In the genomic region with DNA sequence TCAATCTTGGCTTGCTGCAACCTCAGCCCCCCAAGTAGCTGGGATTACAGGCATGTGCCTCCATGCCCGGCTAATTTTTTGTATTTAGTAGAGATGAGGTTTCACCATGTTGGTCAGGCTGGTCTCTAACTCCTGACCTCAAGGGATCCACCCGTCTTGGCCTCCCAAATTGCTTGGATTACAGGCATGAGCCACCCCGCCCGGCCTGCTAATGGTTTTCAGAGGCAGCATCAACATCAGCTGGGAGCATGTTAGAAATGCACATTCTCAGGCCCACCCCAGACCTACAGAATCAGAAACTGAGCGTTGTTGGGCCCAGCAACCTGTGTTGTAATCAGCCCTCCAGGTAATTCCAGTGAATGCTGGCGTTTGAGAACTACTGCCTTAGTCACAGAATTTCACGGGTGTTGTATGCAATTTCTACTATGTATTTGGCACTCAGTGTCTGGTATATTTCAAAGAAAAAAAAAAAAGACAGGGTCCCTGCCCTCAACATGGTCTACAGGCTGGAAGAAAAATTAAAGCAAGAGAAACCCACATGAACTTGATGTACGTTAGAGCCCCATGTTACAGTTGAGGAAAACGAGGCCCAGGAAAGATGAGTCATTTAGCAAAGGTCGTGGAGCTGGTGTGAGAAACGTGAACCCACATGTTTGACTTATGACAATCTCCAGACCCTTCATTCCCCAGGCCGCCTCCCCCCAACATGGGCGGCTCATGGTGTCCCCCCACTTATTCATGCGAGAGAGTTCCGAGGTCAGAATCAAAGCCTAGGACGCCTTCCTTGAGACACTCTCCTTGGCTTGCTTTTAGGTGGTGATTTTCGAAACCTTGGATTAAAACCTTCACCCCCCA, we compare ENCODE assay signal across 22 cellular contexts. TPM values are rescaled to one million over a fixed set of nuclear protein-coding genes. Genes with fewer than 3 reads are reported as not detected.
A peak's percentile ranks its signal among the peaks of the same experiment; 100 is the strongest.
DNase-seq lines count a peak whose midpoint lies in the region; ATAC-seq and TF ChIP-seq lines count a peak whose summit lies in the region.
"Had no signal": no experiment of that assay in that cellular context is flagged by ENCODE, and none has a peak within 500 bp of the region (broad histone marks: within the 10 kb centered on the region; RNA-seq: fewer than 3 reads in every experiment).

No MANE protein-coding gene starts in this region.

- peak overlapping the region; percentile 79 for H3K27ac ChIP-seq in C4-2B
- H3K27ac ChIP-seq in brain microvascular endothelial cell: no peak overlapping the region
- H3K27ac ChIP-seq: BLaER1, HL-60, SK-N-MC had no signal

- POLR2A ChIA-PET in activated CD4-positive, alpha-beta T cell treated with anti-CD3 and anti-CD28 coated beads, Interleukin-2, amount 10 ng/mL, durations not matched to agents 7 days and 5 days (lab: Charles Lee): no interaction called here

- 0 out of 2 replicates have a peak overlapping the region, but pooled peaks have one; percentile 18 for H3K27ac Mint-ChIP-seq in HFFc6
- no peak overlapping the region for H3K27ac Mint-ChIP-seq in activated CD4-positive, alpha-beta T cell treated with anti-CD3 and anti-CD28 coated beads, Interleukin-2, amount 10 ng/mL, durations not matched to agents 7 days and 5 days
- H3K27ac Mint-ChIP-seq: CD8-positive, alpha-beta T cell; IgD-negative memory B cell had no signal

- no peaks in the 10 kb centered on the region for H3K27me3 ChIP-seq in brain microvascular endothelial cell (replicated peaks)
- H3K27me3 ChIP-seq: BLaER1, Peyer's patch had no signal

- no peaks in the 10 kb centered on the region for H3K36me3 ChIP-seq in brain microvascular endothelial cell (replicated peaks)
- H3K36me3 ChIP-seq: BLaER1, Peyer's patch had no signal

- no peak overlapping the region for H3K4me3 Mint-ChIP-seq in HFFc6
- no peak overlapping the region for H3K4me3 Mint-ChIP-seq in activated CD4-positive, alpha-beta T cell treated with anti-CD3 and anti-CD28 coated beads, Interleukin-2, amount 10 ng/mL, durations not matched to agents 7 days and 5 days
- H3K4me3 Mint-ChIP-seq: CD8-positive, alpha-beta T cell; IgD-negative memory B cell had no signal

- H3K36me3 Mint-ChIP-seq in HFFc6 (ENCODE audit: low read depth): peaks cover 95% of the 10 kb centered on the region
- no peaks in the 10 kb centered on the region for H3K36me3 Mint-ChIP-seq in activated CD4-positive, alpha-beta T cell treated with anti-CD3 and anti-CD28 coated beads, Interleukin-2, amount 10 ng/mL, durations not matched to agents 7 days and 5 days (ENCODE audit: low read depth)
- H3K36me3 Mint-ChIP-seq: CD8-positive, alpha-beta T cell had no signal

- TF ChIP-seq CTCF in C4-2B (conservative IDR thresholded peaks at IDR 0.05): no peak
- TF ChIP-seq CTCF in HFFc6 (IDR thresholded peaks at IDR 0.05): no peak
- no peak for TF ChIP-seq CTCF in brain microvascular endothelial cell (IDR thresholded peaks at IDR 0.05; ENCODE audit: low read depth, low read length, missing control alignments)

- no peak overlapping the region for H3K4me3 ChIP-seq in brain microvascular endothelial cell (ENCODE audit: low read depth, low read length)
- H3K4me3 ChIP-seq: A549, BLaER1, Peyer's patch, SK-N-MC had no signal

- in situ Hi-C loops in brain microvascular endothelial cell (cut with HindIII; ENCODE audit: low pct_ligation_motif_present, low sequenced_read_pairs): no loop called here

- no peak for ATAC-seq in GM19452 (IDR thresholded peaks at IDR 0.05; ENCODE audit: unreplicated experiment)
- ATAC-seq: A549; CD8-positive, alpha-beta T cell; Right ventricle myocardium inferior had no signal

- peaks cover 94% of the 10 kb centered on the region for H3K4me1 Mint-ChIP-seq in HFFc6 (ENCODE audit: low read depth)
- H3K4me1 Mint-ChIP-seq in activated CD4-positive, alpha-beta T cell treated with anti-CD3 and anti-CD28 coated beads, Interleukin-2, amount 10 ng/mL, durations not matched to agents 7 days and 5 days: no peaks in the 10 kb centered on the region
- H3K4me1 Mint-ChIP-seq: IgD-negative memory B cell had no signal

- CTCF ChIA-PET in activated CD4-positive, alpha-beta T cell treated with anti-CD3 and anti-CD28 coated beads, Interleukin-2, amount 10 ng/mL, durations not matched to agents 7 days and 5 days (lab: Charles Lee): no interaction called here

- peaks cover 15% of the 10 kb centered on the region for H3K27me3 Mint-ChIP-seq in HFFc6 (ENCODE audit: insufficient read depth)
- peaks cover 3% of the 10 kb centered on the region for H3K27me3 Mint-ChIP-seq in activated CD4-positive, alpha-beta T cell treated with anti-CD3 and anti-CD28 coated beads, Interleukin-2, amount 10 ng/mL, durations not matched to agents 7 days and 5 days

- 0 out of 2 replicates have a peak, but pooled peaks cover 5% of the 10 kb centered on the region for H3K9me3 Mint-ChIP-seq in HFFc6
- H3K9me3 Mint-ChIP-seq in activated CD4-positive, alpha-beta T cell treated with anti-CD3 and anti-CD28 coated beads, Interleukin-2, amount 10 ng/mL, durations not matched to agents 7 days and 5 days: peaks cover 3% of the 10 kb centered on the region
- H3K9me3 Mint-ChIP-seq: CD8-positive, alpha-beta T cell had no signal

- DNase-seq in HFFc6 (no peak), brain microvascular endothelial cell (peak; percentile 47), iris pigment epithelial cell (ENCODE audit: low read depth) (peak; percentile 89), NCI-H2107 (lab: John Stamatoyannopoulos, UW) (no peak), NCI-H345 (lab: John Stamatoyannopoulos, UW) (no peak)
- DNase-seq in activated CD4-positive, alpha-beta T cell treated with anti-CD3 and anti-CD28 coated beads, Interleukin-2, amount 10 ng/mL, durations not matched to agents 7 days and 5 days: no peak
- DNase-seq: Calu3; CD8-positive, alpha-beta T cell; Kasumi-1; MM.1S; NCI-H1092; NCI-H1436 treated with DMSO at 0.1 percent for 48 hours; NCI-H2029 treated with DMSO at 0.1 percent for 48 hours; Peyer's patch had no signal

RNA-seq across cellular contexts. Expression of a gene that starts 35.3 kb away (rescaled TPM):
- 10 to 100 TPM; 82.3 to 98.7 (median 87.8) TPM for total RNA-seq in HFFc6 (2021; fragmentation: NEBNext Ultra II Directional; extraction: Animal tissue kit (Norgen Biotek cat#: 25700))
- not detected for total RNA-seq in activated CD4-positive, alpha-beta T cell treated with anti-CD3 and anti-CD28 coated beads, Interleukin-2, amount 10 ng/mL, durations not matched to agents 7 days and 5 days

Comparison
In these comparisons a context has a peak if more than half of its experiments do, and no peak if none do; other contexts are left out.
1. DNase-seq: peak in brain microvascular endothelial cell (single experiment) and iris pigment epithelial cell (single experiment); none in HFFc6 (single experiment), NCI-H2107 (single experiment), NCI-H345 (single experiment) and activated CD4-positive, alpha-beta T cell treated with anti-CD3 and anti-CD28 coated beads, Interleukin-2, amount 10 ng/mL, durations not matched to agents 7 days and 5 days (single experiment).
2. RNA of a gene that starts 35.3 kb away (total RNA-seq): 82.3 to 98.7 TPM in HFFc6; not detected in activated CD4-positive, alpha-beta T cell treated with anti-CD3 and anti-CD28 coated beads, Interleukin-2, amount 10 ng/mL, durations not matched to agents 7 days and 5 days; every median in the first group is over 10 times any median in the second.